In the genomic region with DNA sequence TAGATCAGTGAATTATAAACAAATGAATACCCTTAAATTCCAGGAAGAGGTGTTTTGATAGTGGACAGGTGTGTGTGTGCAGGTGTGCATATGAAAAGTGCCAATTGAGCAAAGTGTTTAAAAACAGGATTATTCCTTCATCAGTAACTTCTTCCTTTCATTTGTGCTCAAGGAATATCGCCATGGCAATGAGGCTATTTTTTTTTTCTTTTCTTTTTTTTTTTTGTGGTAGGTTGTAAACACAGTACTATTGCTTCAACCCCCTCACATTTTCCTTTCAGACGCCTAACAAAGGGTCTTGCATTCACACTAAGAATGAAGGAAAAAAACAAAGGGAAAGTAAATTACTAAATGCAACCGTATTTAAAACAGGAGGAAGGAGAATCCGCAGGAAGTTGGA, we compare ENCODE assay signal across 10 cellular contexts. TPM values are rescaled to one million over a fixed set of nuclear protein-coding genes. Genes with fewer than 3 reads are reported as not detected.
DNase-seq lines count a peak whose midpoint lies in the region; ATAC-seq and TF ChIP-seq lines count a peak whose summit lies in the region.
"Had no signal": no experiment of that assay in that cellular context is flagged by ENCODE, and none has a peak within 500 bp of the region (broad histone marks: within the 10 kb centered on the region; RNA-seq: fewer than 3 reads in every experiment).

No MANE protein-coding gene starts in this region.

- peak overlapping the region; percentile 79 for H3K4me3 Mint-ChIP-seq in type B pancreatic cell

- ATAC-seq in right cardiac atrium (no peak), HG03378 (IDR thresholded peaks at IDR 0.05; ENCODE audit: unreplicated experiment) (no peak), HG03354 (IDR thresholded peaks at IDR 0.05; ENCODE audit: poor library complexity, severe bottlenecking, unreplicated experiment) (no peak)

- H3K36me3 Mint-ChIP-seq in type B pancreatic cell: peaks cover 7% of the 10 kb centered on the region

- no peaks in the 10 kb centered on the region for H3K27me3 Mint-ChIP-seq in type B pancreatic cell

- WGBS in right cardiac atrium: 69% methylated on average over 4 of the region's 4 CpGs

- no peak for TF ChIP-seq POLR2A in breast epithelium (IDR thresholded peaks at IDR 0.05)

- H3K4me1 Mint-ChIP-seq in type B pancreatic cell (ENCODE audit: unreplicated experiment): peaks cover 53% of the 10 kb centered on the region

- H3K27ac Mint-ChIP-seq in type B pancreatic cell: peak overlapping the region; percentile 99

- no peaks in the 10 kb centered on the region for H3K36me3 ChIP-seq in cardiac muscle cell
- H3K36me3 ChIP-seq in breast epithelium: no peaks in the 10 kb centered on the region
- no peaks in the 10 kb centered on the region for H3K36me3 ChIP-seq in mucosa of stomach (ENCODE audit: control insufficient read depth, insufficient read depth, low read length)

- H3K4me3 ChIP-seq in cardiac muscle cell (no peak overlapping the region), right cardiac atrium (ENCODE audit: low read length) (no peak overlapping the region), breast epithelium (peak overlapping the region in 2 of 3 donors; percentile 66 to 83), mucosa of stomach (ENCODE audit: low read length) (no peak overlapping the region)

- peaks cover 7% of the 10 kb centered on the region for H3K4me1 ChIP-seq in cardiac muscle cell (ENCODE audit: low read depth)
- peaks cover 5% of the 10 kb centered on the region for H3K4me1 ChIP-seq in right cardiac atrium (ENCODE audit: control insufficient read depth, insufficient read depth, low read length)
- H3K4me1 ChIP-seq in breast epithelium: peaks cover 0 to 4% of the 10 kb centered on the region in 2 donors
- H3K4me1 ChIP-seq in mucosa of stomach (ENCODE audit: control insufficient read depth, insufficient read depth, low read length): peaks cover 48% of the 10 kb centered on the region

- H3K9me3 ChIP-seq in cardiac muscle cell (ENCODE audit: low read depth): no peaks in the 10 kb centered on the region
- H3K9me3 ChIP-seq in right cardiac atrium (ENCODE audit: control insufficient read depth, low read length): no peaks in the 10 kb centered on the region
- no peaks in the 10 kb centered on the region for H3K9me3 ChIP-seq in breast epithelium
- H3K9me3 ChIP-seq in mucosa of stomach (ENCODE audit: control insufficient read depth, low read length): no peaks in the 10 kb centered on the region

- TF ChIP-seq CTCF in cardiac muscle cell (IDR thresholded peaks at IDR 0.05; ENCODE audit: low read depth, low read length): no peak
- TF ChIP-seq CTCF in breast epithelium (IDR thresholded peaks at IDR 0.05): no peak
- TF ChIP-seq CTCF in type B pancreatic cell (conservative IDR thresholded peaks at IDR 0.05): no peak

- peak overlapping the region; percentile 11 for H3K9ac ChIP-seq in mucosa of stomach (ENCODE audit: low read length)

- DNase-seq in cardiac muscle cell (ENCODE audit: low read depth in 1 of 2, low spot score in 1 of 2) (no peak), right cardiac atrium (no peak), breast epithelium (ENCODE audit: low spot score in 2 of 2) (no peak), type B pancreatic cell (ENCODE audit: extremely low spot score, unreplicated experiment) (no peak), EL (no peak)
- DNase-seq: NCI-H1092 treated with DMSO at 0.1 percent for 48 hours; stimulated activated naive CD4-positive, alpha-beta T cell treated with Interleukin-2 at 50 U/mL for 16 hours had no signal

- intact Hi-C loops in right cardiac atrium (cut with DNase I) (no loop called here), breast epithelium (cut with DNase I; ENCODE audit: low total_unique reads) (no loop called here)

- no peaks in the 10 kb centered on the region for H3K9me3 Mint-ChIP-seq in type B pancreatic cell

- H3K27ac ChIP-seq in cardiac muscle cell (peak overlapping the region; percentile 87), right cardiac atrium (ENCODE audit: low read length) (no peak overlapping the region), breast epithelium (peak overlapping the region; percentile 97 to 99)

- H3K27me3 ChIP-seq in cardiac muscle cell (no peaks in the 10 kb centered on the region), right cardiac atrium (ENCODE audit: control insufficient read depth, insufficient read depth) (no peaks in the 10 kb centered on the region), breast epithelium (no peaks in the 10 kb centered on the region), mucosa of stomach (ENCODE audit: control insufficient read depth, insufficient read depth, low read length) (no peaks in the 10 kb centered on the region)

RNA-seq across cellular contexts. Expression of a gene that starts 2.0 kb away (rescaled TPM):
- total RNA-seq in cardiac muscle cell: 184 and 226 TPM in 2 replicates
- polyA plus RNA-seq in cardiac muscle cell: 88.0 and 88.8 TPM in 2 replicates
- 100 to 1,000 TPM; 110 to 299 (median 197) TPM for total RNA-seq in right cardiac atrium
- polyA plus RNA-seq in right cardiac atrium: 114 TPM
- total RNA-seq in breast epithelium: 100 to 1,000 TPM; 113 to 376 (median 232) TPM
- 132 and 252 TPM in 2 replicates for total RNA-seq in type B pancreatic cell (ENCODE audit: low replicate concordance)

RNA-seq across cellular contexts. Expression of a gene that starts 10.2 kb away (rescaled TPM):
- total RNA-seq in cardiac muscle cell (122 and 167 TPM in 2 replicates), right cardiac atrium (100 to 1,000 TPM; 167 to 328 (median 273) TPM), breast epithelium (100 to 1,000 TPM; 136 to 459 (median 202) TPM), type B pancreatic cell (ENCODE audit: low replicate concordance) (45.7 and 54.7 TPM in 2 replicates)
- polyA plus RNA-seq in cardiac muscle cell (51.2 and 92.3 TPM in 2 replicates), right cardiac atrium (321 TPM)

RNA-seq across cellular contexts. Expression of a gene that starts 10.5 kb away (rescaled TPM):
- total RNA-seq in cardiac muscle cell (1.6 and 3.1 TPM in 2 replicates), right cardiac atrium (1 to 10 TPM; 1.6 to 2.8 (median 2.2) TPM), breast epithelium (1 to 10 TPM; 1.3 to 1.9 (median 1.6) TPM), type B pancreatic cell (ENCODE audit: low replicate concordance) (1.8 and 1.9 TPM in 2 replicates)
- polyA plus RNA-seq in cardiac muscle cell (4.5 and 5.2 TPM in 2 replicates), right cardiac atrium (2.0 TPM)

RNA-seq across cellular contexts. Expression of a gene that starts 18.8 kb away (rescaled TPM):
- total RNA-seq in cardiac muscle cell (58.9 and 64.2 TPM in 2 replicates), right cardiac atrium (10 to 100 TPM; 22.8 to 27.3 (median 23.8) TPM), breast epithelium (10 to 100 TPM; 28.7 to 39.7 (median 32.6) TPM), type B pancreatic cell (ENCODE audit: low replicate concordance) (57.9 and 74.5 TPM in 2 replicates)
- polyA plus RNA-seq in cardiac muscle cell (76.8 and 88.6 TPM in 2 replicates), right cardiac atrium (27.0 TPM)

RNA-seq across cellular contexts. Expression of a gene that starts 30.0 kb away (rescaled TPM):
- total RNA-seq in cardiac muscle cell (46.3 and 49.7 TPM in 2 replicates), right cardiac atrium (10 to 100 TPM; 21.7 to 30.6 (median 26.9) TPM), breast epithelium (10 to 100 TPM; 19.2 to 35.4 (median 26.2) TPM), type B pancreatic cell (ENCODE audit: low replicate concordance) (89.0 and 104 TPM in 2 replicates)
- polyA plus RNA-seq in cardiac muscle cell (51.5 and 63.9 TPM in 2 replicates), right cardiac atrium (14.8 TPM)

Comparison
In these comparisons a context has a peak if more than half of its experiments do, and no peak if none do; other contexts are left out.
1. H3K4me3 ChIP-seq: peak in breast epithelium (2 of 3); none in cardiac muscle cell (single experiment), right cardiac atrium (single experiment) and mucosa of stomach (single experiment).